2 cellular contexts compared by ENCODE assay signal in genomic region chr6:166529058-166529457, GRCh38.
TF ChIP-seq lines count a peak whose summit lies in the region.

No MANE protein-coding gene starts in this region.

TF ChIP-seq in HEK293, 187 proteins besides CTCF, POLR2A, EP300 and RAD21:
- peak; percentile 92 for TF ChIP-seq ZNF146 (tag by site-specific recombination; IDR thresholded peaks at IDR 0.05)
- TF ChIP-seq ZNF280D (tag by site-specific recombination; IDR thresholded peaks at IDR 0.05), result 0 out of 2 replicates have a peak, but pooled peaks have one; percentile 53

TF ChIP-seq in K562, 482 proteins besides CTCF, POLR2A, EP300 and RAD21:
- TF ChIP-seq BCOR (IDR thresholded peaks at IDR 0.05) (peak; percentile 26; the same call in 1 of the 2 replicates), ZNF146 (CRISPR knock-in tag; IDR thresholded peaks at IDR 0.05; ENCODE audit: unreplicated experiment) (peak; percentile 79)
